26 cellular contexts compared by ENCODE assay signal in the genomic region with DNA sequence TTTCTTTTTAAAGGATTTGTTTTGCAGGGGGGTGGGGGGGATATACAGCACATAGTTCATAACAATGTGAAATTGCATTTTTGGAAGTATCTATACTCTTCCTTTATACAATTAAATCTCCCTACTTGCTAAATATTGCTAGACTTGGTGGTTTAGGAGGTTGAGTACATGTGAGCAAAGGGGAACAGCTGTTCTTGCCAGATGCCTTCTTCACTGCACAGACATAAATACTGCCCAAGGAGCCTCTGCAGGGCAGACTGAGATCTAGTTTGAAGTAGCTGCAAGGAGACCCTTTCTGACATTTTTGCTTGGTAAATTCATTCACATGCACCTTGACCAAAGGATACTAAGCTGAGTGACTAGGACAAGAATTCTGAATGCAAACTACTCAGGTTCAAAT.
DNase-seq lines count a peak whose midpoint lies in the region; ATAC-seq, FAIRE-seq and TF ChIP-seq lines count a peak whose summit lies in the region.
"Had no signal": no experiment of that assay in that cellular context is flagged by ENCODE, and none has a peak within 500 bp of the region (broad histone marks: within the 10 kb centered on the region; RNA-seq: fewer than 3 reads in every experiment).

No MANE protein-coding gene starts in this region.

- peaks cover 5% of the 10 kb centered on the region for H3K4me1 Mint-ChIP-seq in activated CD4-positive, alpha-beta memory T cell treated with anti-CD3 and anti-CD28 coated beads for 36 hours (ENCODE audit: low read depth)

- CTCF ChIA-PET in activated CD4-positive, alpha-beta memory T cell treated with anti-CD3 and anti-CD28 coated beads for 36 hours (lab: Charles Lee), result no interaction called here

- no peak overlapping the region for H3K4me3 ChIP-seq in WERI-Rb-1 (ENCODE audit: low read depth, low read length)
- H3K4me3 ChIP-seq in mesenchymal stem cell (ENCODE audit: insufficient read depth in 1 of 2, low read depth in 1 of 2, low read length in 2 of 2), result no peak overlapping the region
- H3K4me3 ChIP-seq: BLaER1, MG63 had no signal

- POLR2A ChIA-PET in activated CD4-positive, alpha-beta memory T cell treated with anti-CD3 and anti-CD28 coated beads for 36 hours (lab: Charles Lee), result no interaction called here

- ATAC-seq in HG03520 (IDR thresholded peaks at IDR 0.05; ENCODE audit: unreplicated experiment), result no peak
- ATAC-seq in HG02938 (IDR thresholded peaks at IDR 0.05; ENCODE audit: unreplicated experiment), result no peak
- ATAC-seq: CD8-positive, alpha-beta T cell had no signal

- H2BK5ac ChIP-seq in mesenchymal stem cell (ENCODE audit: low read depth, low read length, poor library complexity, severe bottlenecking), result no peak overlapping the region

- no peaks in the 10 kb centered on the region for H3K27me3 ChIP-seq in WERI-Rb-1 (ENCODE audit: insufficient read depth, low read depth, severe bottlenecking)
- H3K27me3 ChIP-seq in mesenchymal stem cell (ENCODE audit: control insufficient read depth in 1 of 2, insufficient read depth in 1 of 2, low read length in 2 of 2), result no peaks in the 10 kb centered on the region
- H3K27me3 ChIP-seq: BLaER1, MG63 had no signal

- no peak overlapping the region for H3K4me2 ChIP-seq in mesenchymal stem cell (ENCODE audit: low read length, poor library complexity, severe bottlenecking)
- H3K4me2 ChIP-seq: BLaER1 had no signal

- H4K91ac ChIP-seq in mesenchymal stem cell (ENCODE audit: low read length), result no peak overlapping the region

- H3K14ac ChIP-seq in mesenchymal stem cell (ENCODE audit: low read length in 2 of 2), result no peak overlapping the region

- no peak overlapping the region for H3K4me3 Mint-ChIP-seq in activated CD4-positive, alpha-beta memory T cell treated with anti-CD3 and anti-CD28 coated beads for 36 hours
- H3K4me3 Mint-ChIP-seq: CD8-positive, alpha-beta T cell; HFFc6 had no signal

- H3K23ac ChIP-seq in mesenchymal stem cell (ENCODE audit: low read length in 2 of 2), result no peak overlapping the region

- H2BK15ac ChIP-seq in mesenchymal stem cell (ENCODE audit: low read depth, poor library complexity, severe bottlenecking), result no peak overlapping the region

- H3K9me3 ChIP-seq in WERI-Rb-1 (ENCODE audit: severe bottlenecking) (peaks cover 5% of the 10 kb centered on the region), mesenchymal stem cell (ENCODE audit: control insufficient read depth, low read length) (no peaks in the 10 kb centered on the region)

- no peak for FAIRE-seq in urothelium cell line (lab: Jason Lieb, UNC)
- FAIRE-seq: A204.1, GM12892, GM18507, H54 had no signal

- H3K79me1 ChIP-seq in mesenchymal stem cell (replicated peaks; ENCODE audit: low read length, poor library complexity, severe bottlenecking), result peaks cover 6% of the 10 kb centered on the region

- H3K27ac ChIP-seq in WERI-Rb-1 (no peak overlapping the region), mesenchymal stem cell (ENCODE audit: low read length, poor library complexity, severe bottlenecking) (peak overlapping the region; percentile 3)
- H3K27ac ChIP-seq: BLaER1, HL-60 had no signal

- DNase-seq in DMS 273 treated with DMSO at 0.1 percent for 48 hours (lab: John Stamatoyannopoulos, UW) (peak; percentile 80), NCI-H2171 treated with DMSO at 0.1 percent for 48 hours (lab: John Stamatoyannopoulos, UW) (peak; percentile 81), WERI-Rb-1 (peak; percentile 14), mesenchymal stem cell (no peak), urothelium cell line (ENCODE audit: low spot score) (no peak)
- no peak for DNase-seq in activated CD4-positive, alpha-beta memory T cell treated with anti-CD3 and anti-CD28 coated beads for 36 hours
- DNase-seq: Calu3; CD8-positive, alpha-beta T cell; HFFc6; Karpas-422; MG63; NCI-H1092; NCI-H1436 treated with DMSO at 0.1 percent for 48 hours; NCI-H2029; NCI-H446; NCI-H748 treated with DMSO at 0.1 percent for 48 hours; OCI-M1; SHP77 had no signal

- no peak overlapping the region for H3K4ac ChIP-seq in mesenchymal stem cell (ENCODE audit: low read depth in 1 of 2, low read length in 2 of 2)

- no peak overlapping the region for H3K9ac ChIP-seq in mesenchymal stem cell (ENCODE audit: low read length)
- H3K9ac ChIP-seq: BLaER1 had no signal

- H2BK12ac ChIP-seq in mesenchymal stem cell (ENCODE audit: low read length in 2 of 2), result no peak overlapping the region

- H3K27me3 Mint-ChIP-seq in activated CD4-positive, alpha-beta memory T cell treated with anti-CD3 and anti-CD28 coated beads for 36 hours, result peaks cover 29% of the 10 kb centered on the region

- H2BK120ac ChIP-seq in mesenchymal stem cell (ENCODE audit: low read depth, low read length), result no peak overlapping the region

- H3K9me3 Mint-ChIP-seq in activated CD4-positive, alpha-beta memory T cell treated with anti-CD3 and anti-CD28 coated beads for 36 hours, result peaks cover 11% of the 10 kb centered on the region
- H3K9me3 Mint-ChIP-seq: CD8-positive, alpha-beta T cell had no signal

- H3K36me3 ChIP-seq in WERI-Rb-1 (no peaks in the 10 kb centered on the region), mesenchymal stem cell (ENCODE audit: control insufficient read depth in 1 of 2, insufficient read depth in 2 of 2, low read depth in 1 of 2, low read length in 2 of 2) (no peaks in the 10 kb centered on the region)
- H3K36me3 ChIP-seq: MG63 had no signal

- peaks cover 10% of the 10 kb centered on the region for H3K4me1 ChIP-seq in mesenchymal stem cell (ENCODE audit: control insufficient read depth, insufficient read depth, low read depth, low read length)

- no peaks in the 10 kb centered on the region for H3K36me3 Mint-ChIP-seq in activated CD4-positive, alpha-beta memory T cell treated with anti-CD3 and anti-CD28 coated beads for 36 hours
- H3K36me3 Mint-ChIP-seq: CD8-positive, alpha-beta T cell had no signal

- no peak for TF ChIP-seq CTCF in WERI-Rb-1 (IDR thresholded peaks at IDR 0.05; ENCODE audit: low read depth, low read length)

- no peak overlapping the region for H2AK5ac ChIP-seq in mesenchymal stem cell (ENCODE audit: low read length, severe bottlenecking)

- no peak overlapping the region for H3K18ac ChIP-seq in mesenchymal stem cell (ENCODE audit: low read depth in 1 of 2, low read length in 2 of 2)

- H2AFZ ChIP-seq in mesenchymal stem cell (ENCODE audit: low read depth, low read length), result no peak overlapping the region

- H3K27ac Mint-ChIP-seq in activated CD4-positive, alpha-beta memory T cell treated with anti-CD3 and anti-CD28 coated beads for 36 hours, result no peak overlapping the region
- H3K27ac Mint-ChIP-seq: CD8-positive, alpha-beta T cell had no signal

- no peak overlapping the region for H4K8ac ChIP-seq in mesenchymal stem cell (ENCODE audit: low read length)

- intact Hi-C loops in activated CD4-positive, alpha-beta memory T cell treated with anti-CD3 and anti-CD28 coated beads for 36 hours (cut with micrococcal nuclease), result no loop called here

Comparison
In these comparisons a context has a peak if more than half of its experiments do, and no peak if none do; other contexts are left out.
1. DNase-seq: peak in DMS 273 treated with DMSO at 0.1 percent for 48 hours (single experiment), NCI-H2171 treated with DMSO at 0.1 percent for 48 hours (single experiment) and WERI-Rb-1 (single experiment); none in mesenchymal stem cell (single experiment), activated CD4-positive, alpha-beta memory T cell treated with anti-CD3 and anti-CD28 coated beads for 36 hours (single experiment) and urothelium cell line (single experiment).